ENCODE assay signal across 8 cellular contexts in genomic region chrX:15143050-15143824, GRCh38.
DNase-seq lines count a peak whose midpoint lies in the region; ATAC-seq and FAIRE-seq lines count a peak whose summit lies in the region.

No MANE protein-coding gene starts in this region.

- no peak overlapping the region for H2BK15ac ChIP-seq in mesendoderm (replicated peaks; ENCODE audit: low read depth)

- H3K79me2 ChIP-seq in mesendoderm (ENCODE audit: control insufficient read depth, insufficient read depth, low read length) = no peaks in the 10 kb centered on the region

- no peak overlapping the region for H3K4ac ChIP-seq in mesendoderm (ENCODE audit: low read depth, low read length)

- H3K4me3 ChIP-seq in mesendoderm (ENCODE audit: low read length) = no peak overlapping the region

- no peak overlapping the region for H4K8ac ChIP-seq in mesendoderm (ENCODE audit: low read depth, low read length)

- no peak overlapping the region for H3K27ac ChIP-seq in mesendoderm (ENCODE audit: low read depth, low read length)

- whole genome bisulfite sequencing in mesendoderm (ENCODE audit: extremely low coverage, insufficient coverage, low lambda C conversion rate) = no CpG with 5 or more reads among the region's 6 CpGs

- H4K5ac ChIP-seq in mesendoderm (ENCODE audit: low read length) = no peak overlapping the region

- H3K56ac ChIP-seq in mesendoderm (ENCODE audit: low read length) = no peak overlapping the region

- H2BK120ac ChIP-seq in mesendoderm (ENCODE audit: low read depth, low read length) = no peak overlapping the region

- H3K27me3 ChIP-seq in mesendoderm (ENCODE audit: insufficient read depth, low read length, poor library complexity) = no peaks in the 10 kb centered on the region

- no peak overlapping the region for H2BK5ac ChIP-seq in mesendoderm (ENCODE audit: low read length)

- ATAC-seq in stimulated activated naive CD8-positive, alpha-beta T cell treated with anti-CD3 and anti-CD28 coated beads, Interleukin-15, Interleukin-2, amounts not matched to agents 100 U/mL and 50 U/mL, for 24 hours = no peak
- ATAC-seq in HG02884 (IDR thresholded peaks at IDR 0.05; ENCODE audit: unreplicated experiment) = no peak

- DNase-seq in H4 (ENCODE audit: low spot score) = peak; percentile 52
- DNase-seq in NCI-H2081 treated with DMSO at 0.1 percent for 48 hours (lab: John Stamatoyannopoulos, UW) = peak; percentile 17
- peak; percentile 55 to 62 for DNase-seq in activated CD4-positive, alpha-beta T cell treated with anti-CD3 and anti-CD28 coated beads for 4 hours
- DNase-seq in dermis microvascular lymphatic vessel endothelial cell (ENCODE audit: low read depth in 2 of 2) = peak; percentile 31 to 42
- peak; percentile 57 for DNase-seq in mesendoderm
- peak; percentile 56 for DNase-seq in stimulated activated naive CD8-positive, alpha-beta T cell treated with anti-CD3 and anti-CD28 coated beads, Interleukin-15, Interleukin-2, amounts not matched to agents 100 U/mL and 50 U/mL, for 24 hours

- H3K23ac ChIP-seq in mesendoderm (ENCODE audit: low read length) = no peak overlapping the region

- H3K36me3 ChIP-seq in mesendoderm (ENCODE audit: control insufficient read depth, insufficient read depth, low read length) = no peaks in the 10 kb centered on the region

- no peaks in the 10 kb centered on the region for H3K79me1 ChIP-seq in mesendoderm (ENCODE audit: low read length)

- no peak overlapping the region for H3K4me2 ChIP-seq in mesendoderm (ENCODE audit: low read length)

- no peak overlapping the region for H3K9ac ChIP-seq in mesendoderm (ENCODE audit: low read length)

- no peak overlapping the region for H3K18ac ChIP-seq in mesendoderm (ENCODE audit: low read length)

- H3K4me1 ChIP-seq in mesendoderm (ENCODE audit: control insufficient read depth, low read depth, low read length) = no peaks in the 10 kb centered on the region

- H2AK5ac ChIP-seq in mesendoderm (ENCODE audit: low read length) = no peak overlapping the region

- peak; percentile 94 for FAIRE-seq in G401.6 (lab: Jason Lieb, UNC)
